In the genomic region with DNA sequence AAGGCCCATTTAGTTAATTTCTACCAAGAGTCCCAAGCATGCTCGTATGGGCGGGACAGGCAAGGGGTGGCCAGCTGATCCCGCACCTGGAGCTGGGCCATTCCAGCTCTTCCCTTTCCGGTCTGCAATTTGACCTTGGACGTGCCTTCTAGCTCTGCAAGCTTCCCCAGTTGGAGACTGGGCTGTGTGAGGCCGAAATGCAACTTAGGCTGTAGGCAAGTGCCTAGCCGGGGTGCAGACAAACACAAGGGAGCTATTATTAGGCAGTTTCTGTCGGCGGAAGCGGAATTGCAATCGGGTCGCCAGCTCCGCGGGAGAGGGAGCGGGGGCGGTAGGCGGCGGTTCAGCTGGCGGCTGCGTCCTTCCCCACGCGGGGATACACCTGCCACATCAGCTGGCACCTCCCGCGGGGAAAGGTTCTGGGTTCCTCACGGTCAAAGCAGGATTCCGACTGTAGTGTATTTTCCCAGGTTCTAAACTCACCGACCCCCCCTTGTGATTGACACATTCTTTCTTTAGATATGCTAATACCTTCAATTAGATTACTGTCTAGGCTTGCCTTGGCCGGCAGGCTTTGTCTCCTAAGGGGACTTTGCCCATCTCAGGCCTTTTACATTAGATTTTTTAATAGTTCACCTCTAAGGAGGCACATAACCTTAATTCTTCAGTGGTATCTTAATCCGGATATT, we compare ENCODE assay signal across 10 cellular contexts. TPM values are rescaled to one million over a fixed set of nuclear protein-coding genes. Genes with fewer than 3 reads are reported as not detected.
A peak's percentile ranks its signal among the peaks of the same experiment; 100 is the strongest.
DNase-seq lines count a peak whose midpoint lies in the region; ATAC-seq, FAIRE-seq and TF ChIP-seq lines count a peak whose summit lies in the region.
"Had no signal": no experiment of that assay in that cellular context is flagged by ENCODE, and none has a peak within 500 bp of the region (broad histone marks: within the 10 kb centered on the region; RNA-seq: fewer than 3 reads in every experiment).

No MANE protein-coding gene starts in this region.

- H3K9me3 Mint-ChIP-seq in osteocyte (ENCODE audit: unreplicated experiment) = no peaks in the 10 kb centered on the region

- FAIRE-seq in kidney (lab: Jason Lieb, UNC) = no peak

- H2AFZ ChIP-seq in PC-3 (ENCODE audit: low read length) = no peak overlapping the region

- no peaks in the 10 kb centered on the region for H3K79me2 ChIP-seq in PC-3 (ENCODE audit: low read length)

- no peaks in the 10 kb centered on the region for H3K36me3 ChIP-seq in PC-3 (ENCODE audit: low read depth, low read length)
- no peaks in the 10 kb centered on the region for H3K36me3 ChIP-seq in heart left ventricle
- no peaks in the 10 kb centered on the region for H3K36me3 ChIP-seq in ascending aorta
- no peaks in the 10 kb centered on the region for H3K36me3 ChIP-seq in kidney (ENCODE audit: control insufficient read depth in 1 of 2, insufficient read depth in 2 of 2, low read length in 2 of 2)

- no TSS peak for BruUV-seq in PC-3 (replicated peaks; lab: Mats Ljungman, UMichigan)

- H3K4me3 Mint-ChIP-seq in osteocyte (ENCODE audit: unreplicated experiment) = no peak overlapping the region
- H3K4me3 Mint-ChIP-seq: HFFc6 had no signal

- WGBS in heart left ventricle, 4 donors = 21 to 33% (median 27%) methylated on average over 29 of the region's 29 CpGs

- H3K4me2 ChIP-seq in PC-3 (ENCODE audit: low read length) = no peak overlapping the region

- ATAC-seq in PC-3 (no peak), heart left ventricle (peak in 3 of 4 donors; percentile 52 to 66 (median 60))

- H3K27me3 ChIP-seq in PC-3 (ENCODE audit: low read length) (no peaks in the 10 kb centered on the region), heart left ventricle (no peaks in the 10 kb centered on the region), ascending aorta (no peaks in the 10 kb centered on the region)

- peak overlapping the region; percentile 64 for H3K27ac Mint-ChIP-seq in osteocyte (ENCODE audit: unreplicated experiment)
- H3K27ac Mint-ChIP-seq: HFFc6 had no signal

- H3K4me1 Mint-ChIP-seq in osteocyte (ENCODE audit: unreplicated experiment) = peaks cover 74% of the 10 kb centered on the region

- H3K4me1 ChIP-seq in PC-3 (ENCODE audit: insufficient read depth, low read length) (peaks cover 37% of the 10 kb centered on the region), heart left ventricle (peaks cover 0 to 36% (median 13%) of the 10 kb centered on the region in 12 donors), ascending aorta (peaks cover 0 to 12% of the 10 kb centered on the region in 2 donors), kidney (ENCODE audit: control insufficient read depth in 1 of 2, insufficient read depth in 1 of 2, low read depth in 1 of 2, low read length in 2 of 2) (no peaks in the 10 kb centered on the region)

- no peaks in the 10 kb centered on the region for H3K9me2 ChIP-seq in PC-3 (replicated peaks; ENCODE audit: low read length)

- H3K9me3 ChIP-seq in PC-3 (ENCODE audit: low read length) (no peaks in the 10 kb centered on the region), heart left ventricle (no peaks in the 10 kb centered on the region), ascending aorta (no peaks in the 10 kb centered on the region), kidney (ENCODE audit: control insufficient read depth in 1 of 2, low read length in 2 of 2) (no peaks in the 10 kb centered on the region)

- DNase-seq in ELF-1 (ENCODE audit: low read depth, low spot score) (peak; percentile 92), PC-3 (no peak), heart left ventricle (peak; percentile 55 to 71 (median 63)), osteocyte (ENCODE audit: extremely low spot score, unreplicated experiment) (no peak), ascending aorta (ENCODE audit: low spot score in 2 of 2) (no peak), kidney (no peak), SK-N-DZ (ENCODE audit: low spot score) (no peak), middle frontal gyrus (ENCODE audit: extremely low spot score, low spot score) (no peak)
- DNase-seq: effector CD4-positive, alpha-beta T cell; HFFc6 had no signal

- H3K9ac ChIP-seq in PC-3 (ENCODE audit: low read length) (no peak overlapping the region), kidney (ENCODE audit: low read length in 2 of 2) (no peak overlapping the region)

- intact Hi-C loops in PC-3 (cut with micrococcal nuclease) = no loop called here
- intact Hi-C loops in heart left ventricle (cut with DNase I) = loop anchor here in 4 of 10 donors (2.0 to 5.0 kb wide), 3 partner anchors 55 to 60 kb away; no protein-coding TSS in a partner anchor
- intact Hi-C loops in ascending aorta (cut with DNase I) = no loop called here
- intact Hi-C loops in kidney (cut with DNase I) = no loop called here

- TF ChIP-seq CTCF in PC-3 (conservative IDR thresholded peaks at IDR 0.05; ENCODE audit: low read depth, low read length) = no peak
- no peak for TF ChIP-seq CTCF in heart left ventricle (IDR thresholded peaks at IDR 0.05)
- no peak for TF ChIP-seq CTCF in osteocyte (IDR thresholded peaks at IDR 0.05)
- no peak for TF ChIP-seq CTCF in ascending aorta (IDR thresholded peaks at IDR 0.05)
- no peak for TF ChIP-seq CTCF in kidney (IDR thresholded peaks at IDR 0.05; ENCODE audit: borderline replicate concordance, extremely low read depth, insufficient read depth)

- H3F3A ChIP-seq in PC-3 (ENCODE audit: low read length, unreplicated experiment) = peaks cover 3% of the 10 kb centered on the region

- no peaks in the 10 kb centered on the region for H4K20me1 ChIP-seq in PC-3 (ENCODE audit: low read length)

- no peaks in the 10 kb centered on the region for H3K27me3 Mint-ChIP-seq in osteocyte (ENCODE audit: unreplicated experiment)

- CTCF ChIA-PET in PC-3 (lab: Charles Lee) = no interaction called here

- TF ChIP-seq POLR2A in heart left ventricle (IDR thresholded peaks at IDR 0.05) = no peak

- no peaks in the 10 kb centered on the region for H3K36me3 Mint-ChIP-seq in osteocyte (ENCODE audit: unreplicated experiment)

- POLR2A ChIA-PET in PC-3 (lab: Charles Lee; ENCODE audit: unreplicated experiment) = no interaction called here

- H3K27ac ChIP-seq in PC-3 (ENCODE audit: low read length) (peak overlapping the region; percentile 97), heart left ventricle (peak overlapping the region in 10 of 12 donors; percentile 1 to 70 (median 56)), ascending aorta (no peak overlapping the region), kidney (ENCODE audit: low read depth in 2 of 2, low read length in 2 of 2) (no peak overlapping the region)

- H3K4me3 ChIP-seq in PC-3 (ENCODE audit: low read length) (no peak overlapping the region), heart left ventricle (peak overlapping the region in 11 of 12 donors; percentile 2 to 54 (median 45)), ascending aorta (peak overlapping the region in 1 of 2 donors; percentile 19), kidney (ENCODE audit: low read length in 2 of 2) (peak overlapping the region in 1 of 2 donors; percentile 15)

RNA-seq across cellular contexts. Expression of gene ZNF532, which starts 17.1 kb away (rescaled TPM):
- 47.3 and 62.6 TPM in 2 replicates for total RNA-seq in PC-3 (2014; rRNA removed)
- 10 to 100 TPM; 50.7 to 84.4 (median 70.9) TPM for total RNA-seq in heart left ventricle
- 10 to 100 TPM; 16.0 to 25.5 TPM for polyA plus RNA-seq in heart left ventricle
- 92.7 and 97.8 TPM in 2 replicates for total RNA-seq in osteocyte
- 161 TPM for total RNA-seq in ascending aorta
- total RNA-seq in kidney = 76.3 TPM
- polyA plus RNA-seq in kidney (ENCODE audit: insufficient read depth, low read depth, low replicate concordance) = 5.7 TPM
- 42.6 and 65.6 TPM in 2 replicates for polyA plus RNA-seq in SK-N-DZ (2014; cell fraction: cytosol; rRNA removed)
- polyA plus RNA-seq in SK-N-DZ (2014; cell fraction: nucleus; rRNA removed) = 43.0 and 70.1 TPM in 2 replicates

Comparison
In these comparisons a context has a peak if more than half of its experiments do, and no peak if none do; other contexts are left out.
1. DNase-seq: peak in ELF-1 (single experiment) and heart left ventricle (5 of 5); none in PC-3 (single experiment), osteocyte (single experiment), ascending aorta (0 of 2), kidney (single experiment), SK-N-DZ (single experiment) and middle frontal gyrus (single experiment).
2. H3K27ac ChIP-seq: peak in PC-3 (single experiment) and heart left ventricle (10 of 12); none in ascending aorta (0 of 2) and kidney (0 of 2).